In the genomic region with DNA sequence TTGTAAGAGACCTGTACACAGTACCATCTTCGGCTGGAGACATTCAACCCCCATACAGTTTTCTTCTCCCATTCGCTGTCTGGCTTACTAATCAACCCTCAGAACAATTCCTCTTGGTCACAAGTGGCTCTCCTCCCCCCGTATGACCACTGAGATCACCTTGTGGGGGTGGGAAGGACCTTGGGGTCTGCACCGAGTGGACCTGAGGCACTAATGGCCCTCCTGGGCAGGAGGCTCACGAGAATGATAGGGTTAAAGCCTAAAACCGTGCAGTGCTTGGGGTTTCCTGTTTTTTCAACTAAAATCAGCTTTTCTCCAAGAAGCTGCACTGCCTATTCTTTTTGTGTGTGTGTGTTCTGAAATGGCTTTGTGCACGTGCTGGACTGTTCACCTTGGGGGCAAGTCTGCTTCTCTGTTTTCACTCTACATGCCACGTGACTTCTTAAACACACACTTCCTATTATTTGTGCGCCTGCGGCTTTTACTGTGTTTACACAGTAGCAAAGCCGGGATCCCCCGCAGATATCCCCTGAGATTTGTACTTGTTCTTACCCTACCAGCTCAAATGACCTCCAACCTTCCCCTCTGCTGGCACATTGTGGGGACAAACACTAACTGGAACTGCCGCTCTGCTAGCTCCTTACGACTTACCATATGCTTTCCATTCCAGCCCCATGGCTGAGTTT, we compare ENCODE assay signal across 1 cellular context.
TF ChIP-seq lines count a peak whose summit lies in the region.

No MANE protein-coding gene starts in this region.

TF ChIP-seq in K562, 482 proteins besides CTCF, POLR2A, EP300 and RAD21 (continued from another document):
- TF ChIP-seq, protein P1, sequence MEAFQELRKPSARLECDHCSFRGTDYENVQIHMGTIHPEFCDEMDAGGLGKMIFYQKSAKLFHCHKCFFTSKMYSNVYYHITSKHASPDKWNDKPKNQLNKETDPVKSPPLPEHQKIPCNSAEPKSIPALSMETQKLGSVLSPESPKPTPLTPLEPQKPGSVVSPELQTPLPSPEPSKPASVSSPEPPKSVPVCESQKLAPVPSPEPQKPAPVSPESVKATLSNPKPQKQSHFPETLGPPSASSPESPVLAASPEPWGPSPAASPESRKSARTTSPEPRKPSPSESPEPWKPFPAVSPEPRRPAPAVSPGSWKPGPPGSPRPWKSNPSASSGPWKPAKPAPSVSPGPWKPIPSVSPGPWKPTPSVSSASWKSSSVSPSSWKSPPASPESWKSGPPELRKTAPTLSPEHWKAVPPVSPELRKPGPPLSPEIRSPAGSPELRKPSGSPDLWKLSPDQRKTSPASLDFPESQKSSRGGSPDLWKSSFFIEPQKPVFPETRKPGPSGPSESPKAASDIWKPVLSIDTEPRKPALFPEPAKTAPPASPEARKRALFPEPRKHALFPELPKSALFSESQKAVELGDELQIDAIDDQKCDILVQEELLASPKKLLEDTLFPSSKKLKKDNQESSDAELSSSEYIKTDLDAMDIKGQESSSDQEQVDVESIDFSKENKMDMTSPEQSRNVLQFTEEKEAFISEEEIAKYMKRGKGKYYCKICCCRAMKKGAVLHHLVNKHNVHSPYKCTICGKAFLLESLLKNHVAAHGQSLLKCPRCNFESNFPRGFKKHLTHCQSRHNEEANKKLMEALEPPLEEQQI (IDR thresholded peaks at IDR 0.05), result 0 out of 2 replicates have a peak, but pooled peaks have one; percentile 43
- TF ChIP-seq SMARCE1 (IDR thresholded peaks at IDR 0.05) (peak; percentile 52; the same call in 1 of the 2 replicates), KDM1A (IDR thresholded peaks at IDR 0.05) (peak; percentile 51 to 55; a peak in 3 of 4 replicates), GTF2A2 (tag; IDR thresholded peaks at IDR 0.05) (no peak), SOX6 (IDR thresholded peaks at IDR 0.05) (peak; percentile 74; the same call in 1 of the 2 replicates), HNRNPL (IDR thresholded peaks at IDR 0.05; ENCODE audit: low read depth, low read length) (no peak), ESRRA (IDR thresholded peaks at IDR 0.05; ENCODE audit: borderline replicate concordance, low read depth) (peak; percentile 44; the same call in 1 of the 2 replicates), SRF (CRISPR knock-in tag; IDR thresholded peaks at IDR 0.05) (no peak), POLR2AphosphoS5 (IDR thresholded peaks at IDR 0.05; ENCODE audit: control insufficient read depth, insufficient read depth, low read depth, low read length) (0 out of 2 replicates have a peak, but pooled peaks have one; percentile 23), LEF1 (IDR thresholded peaks at IDR 0.05) (peak; percentile 33; the same call in 1 of the 2 replicates), FOXA3 (CRISPR knock-in tag; conservative IDR thresholded peaks at IDR 0.05 in 1 of 2, IDR thresholded peaks at IDR 0.05 in 1 of 2) (peak; percentile 90 to 94), MTA1 (IDR thresholded peaks at IDR 0.05; ENCODE audit: borderline replicate concordance) (peak; percentile 31; the same call in 1 of the 2 replicates), PTRF (tag; IDR thresholded peaks at IDR 0.05) (no peak), L3MBTL2 (IDR thresholded peaks at IDR 0.05) (peak; percentile 37; the same call in 1 of the 2 replicates), BHLHE40 (IDR thresholded peaks at IDR 0.05; ENCODE audit: low read length) (peak; percentile 75), NR2C1 (IDR thresholded peaks at IDR 0.05) (peak; percentile 43; the same call in 1 of the 2 replicates), NR2C1 (tag; IDR thresholded peaks at IDR 0.05) (no peak), RCOR1 (IDR thresholded peaks at IDR 0.05; ENCODE audit: borderline replicate concordance in 1 of 2, low read depth in 2 of 2, low read length in 2 of 2) (0 out of 4 replicates have a peak, but pooled peaks of 1 of the 2 experiments have one; percentile 27), TBL1XR1 (IDR thresholded peaks at IDR 0.05; ENCODE audit: low read length in 2 of 2) (peak in 1 of 2 experiments; percentile 42; a peak in 1 of 4 replicates), ETV1 (tag; conservative IDR thresholded peaks at IDR 0.05; ENCODE audit: low read depth) (no peak), HDAC1 (IDR thresholded peaks at IDR 0.05) (peak in 1 of 2 experiments; percentile 31; a peak in 1 of 4 replicates), ELF2 (CRISPR knock-in tag; IDR thresholded peaks at IDR 0.05) (no peak)
- TF ChIP-seq, protein P2, sequence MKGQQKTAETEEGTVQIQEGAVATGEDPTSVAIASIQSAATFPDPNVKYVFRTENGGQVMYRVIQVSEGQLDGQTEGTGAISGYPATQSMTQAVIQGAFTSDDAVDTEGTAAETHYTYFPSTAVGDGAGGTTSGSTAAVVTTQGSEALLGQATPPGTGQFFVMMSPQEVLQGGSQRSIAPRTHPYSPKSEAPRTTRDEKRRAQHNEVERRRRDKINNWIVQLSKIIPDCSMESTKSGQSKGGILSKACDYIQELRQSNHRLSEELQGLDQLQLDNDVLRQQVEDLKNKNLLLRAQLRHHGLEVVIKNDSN (CRISPR knock-in tag; IDR thresholded peaks at IDR 0.05), result peak; percentile 28; the same call in 1 of the 2 replicates
- TF ChIP-seq, protein P3, sequence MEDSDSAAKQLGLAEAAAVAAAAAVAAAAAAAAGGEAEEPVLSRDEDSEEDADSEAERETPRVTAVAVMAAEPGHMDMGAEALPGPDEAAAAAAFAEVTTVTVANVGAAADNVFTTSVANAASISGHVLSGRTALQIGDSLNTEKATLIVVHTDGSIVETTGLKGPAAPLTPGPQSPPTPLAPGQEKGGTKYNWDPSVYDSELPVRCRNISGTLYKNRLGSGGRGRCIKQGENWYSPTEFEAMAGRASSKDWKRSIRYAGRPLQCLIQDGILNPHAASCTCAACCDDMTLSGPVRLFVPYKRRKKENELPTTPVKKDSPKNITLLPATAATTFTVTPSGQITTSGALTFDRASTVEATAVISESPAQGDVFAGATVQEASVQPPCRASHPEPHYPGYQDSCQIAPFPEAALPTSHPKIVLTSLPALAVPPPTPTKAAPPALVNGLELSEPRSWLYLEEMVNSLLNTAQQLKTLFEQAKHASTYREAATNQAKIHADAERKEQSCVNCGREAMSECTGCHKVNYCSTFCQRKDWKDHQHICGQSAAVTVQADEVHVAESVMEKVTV (CRISPR knock-in tag; IDR thresholded peaks at IDR 0.05), result no peak
- TF ChIP-seq, protein P4, sequence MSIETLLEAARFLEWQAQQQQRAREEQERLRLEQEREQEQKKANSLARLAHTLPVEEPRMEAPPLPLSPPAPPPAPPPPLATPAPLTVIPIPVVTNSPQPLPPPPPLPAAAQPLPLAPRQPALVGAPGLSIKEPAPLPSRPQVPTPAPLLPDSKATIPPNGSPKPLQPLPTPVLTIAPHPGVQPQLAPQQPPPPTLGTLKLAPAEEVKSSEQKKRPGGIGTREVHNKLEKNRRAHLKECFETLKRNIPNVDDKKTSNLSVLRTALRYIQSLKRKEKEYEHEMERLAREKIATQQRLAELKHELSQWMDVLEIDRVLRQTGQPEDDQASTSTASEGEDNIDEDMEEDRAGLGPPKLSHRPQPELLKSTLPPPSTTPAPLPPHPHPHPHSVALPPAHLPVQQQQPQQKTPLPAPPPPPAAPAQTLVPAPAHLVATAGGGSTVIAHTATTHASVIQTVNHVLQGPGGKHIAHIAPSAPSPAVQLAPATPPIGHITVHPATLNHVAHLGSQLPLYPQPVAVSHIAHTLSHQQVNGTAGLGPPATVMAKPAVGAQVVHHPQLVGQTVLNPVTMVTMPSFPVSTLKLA (conservative IDR thresholded peaks at IDR 0.05), result peak; percentile 32 to 65; a peak in 2 of 4 replicates
